9 cellular contexts compared by ENCODE assay signal in the genomic region with DNA sequence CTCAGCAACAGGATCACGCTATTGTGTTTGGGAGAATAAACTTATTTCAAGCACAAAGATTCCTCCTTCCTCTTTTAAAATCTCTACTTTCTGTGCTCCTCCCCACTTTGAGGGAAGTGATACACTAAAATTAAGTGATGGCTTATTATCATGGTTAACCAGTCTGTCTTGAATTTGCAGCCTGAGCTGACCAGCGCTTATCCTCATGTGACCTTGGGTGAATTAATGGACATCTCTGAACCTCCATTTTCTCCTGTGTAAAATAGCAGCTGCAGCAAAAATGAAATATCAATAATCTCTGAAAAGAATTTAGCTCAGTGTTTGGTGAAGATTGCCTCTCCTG.
DNase-seq lines count a peak whose midpoint lies in the region; ATAC-seq and TF ChIP-seq lines count a peak whose summit lies in the region.
"Had no signal": no experiment of that assay in that cellular context is flagged by ENCODE, and none has a peak within 500 bp of the region (broad histone marks: within the 10 kb centered on the region; RNA-seq: fewer than 3 reads in every experiment).

No MANE protein-coding gene starts in this region.

- peaks cover 2% of the 10 kb centered on the region for H3K9me3 Mint-ChIP-seq in activated CD4-positive, alpha-beta T cell treated with anti-CD3 and anti-CD28 coated beads, Interleukin-2, amount 10 ng/mL, durations not matched to agents 7 days and 5 days
- H3K9me3 Mint-ChIP-seq in activated naive CD8-positive, alpha-beta T cell treated with anti-CD3 and anti-CD28 coated beads, Interleukin-2, amount 50 U/mL, for 24 hours: no peaks in the 10 kb centered on the region
- H3K9me3 Mint-ChIP-seq in stimulated activated naive CD8-positive, alpha-beta T cell treated with anti-CD3 and anti-CD28 coated beads, Interleukin-15, amount 100 ng/mL, for 72 hours: no peaks in the 10 kb centered on the region
- H3K9me3 Mint-ChIP-seq: activated T-cell treated with anti-CD3 and anti-CD28 coated beads, Interleukin-2, amount 50 U/mL, for 72 hours had no signal

- H3K27me3 ChIP-seq in suprapubic skin: no peaks in the 10 kb centered on the region

- no peaks in the 10 kb centered on the region for H3K27me3 Mint-ChIP-seq in activated CD4-positive, alpha-beta T cell treated with anti-CD3 and anti-CD28 coated beads, Interleukin-2, amount 10 ng/mL, durations not matched to agents 7 days and 5 days
- H3K27me3 Mint-ChIP-seq in activated naive CD8-positive, alpha-beta T cell treated with anti-CD3 and anti-CD28 coated beads, Interleukin-2, amount 50 U/mL, for 24 hours: no peaks in the 10 kb centered on the region
- H3K27me3 Mint-ChIP-seq in stimulated activated naive CD8-positive, alpha-beta T cell treated with anti-CD3 and anti-CD28 coated beads, Interleukin-15, amount 100 ng/mL, for 72 hours: no peaks in the 10 kb centered on the region

- WGBS in suprapubic skin: 91% methylated on average over 2 of the region's 2 CpGs

- H3K4me3 ChIP-seq in suprapubic skin: no peak overlapping the region

- H3K4me1 ChIP-seq in suprapubic skin: peaks cover 11% of the 10 kb centered on the region

- H3K4me3 Mint-ChIP-seq in activated CD4-positive, alpha-beta T cell treated with anti-CD3 and anti-CD28 coated beads, Interleukin-2, amount 10 ng/mL, durations not matched to agents 7 days and 5 days: no peak overlapping the region
- H3K4me3 Mint-ChIP-seq in activated naive CD8-positive, alpha-beta T cell treated with anti-CD3 and anti-CD28 coated beads, Interleukin-2, amount 50 U/mL, for 24 hours: peak overlapping the region; percentile 55
- peak overlapping the region; percentile 27 to 62 for H3K4me3 Mint-ChIP-seq in stimulated activated naive CD8-positive, alpha-beta T cell treated with anti-CD3 and anti-CD28 coated beads, Interleukin-15, amount 100 ng/mL, for 72 hours

- no peak for TF ChIP-seq EP300 in suprapubic skin (IDR thresholded peaks at IDR 0.05)

- H3K9me3 ChIP-seq in suprapubic skin: no peaks in the 10 kb centered on the region

- no peak for TF ChIP-seq POLR2A in suprapubic skin (IDR thresholded peaks at IDR 0.05)

- POLR2A ChIA-PET in activated CD4-positive, alpha-beta T cell treated with anti-CD3 and anti-CD28 coated beads, Interleukin-2, amount 10 ng/mL, durations not matched to agents 7 days and 5 days (lab: Charles Lee): no interaction called here

- peaks cover 60% of the 10 kb centered on the region for H3K4me1 Mint-ChIP-seq in activated CD4-positive, alpha-beta T cell treated with anti-CD3 and anti-CD28 coated beads, Interleukin-2, amount 10 ng/mL, durations not matched to agents 7 days and 5 days
- peaks cover 67% of the 10 kb centered on the region for H3K4me1 Mint-ChIP-seq in activated naive CD8-positive, alpha-beta T cell treated with anti-CD3 and anti-CD28 coated beads, Interleukin-2, amount 50 U/mL, for 24 hours
- H3K4me1 Mint-ChIP-seq in stimulated activated naive CD8-positive, alpha-beta T cell treated with anti-CD3 and anti-CD28 coated beads, Interleukin-15, amount 100 ng/mL, for 72 hours: peaks cover 81% of the 10 kb centered on the region

- no peaks in the 10 kb centered on the region for H3K36me3 ChIP-seq in suprapubic skin

- H3K27ac ChIP-seq in suprapubic skin: no peak overlapping the region

- H3K36me3 Mint-ChIP-seq in activated CD4-positive, alpha-beta T cell treated with anti-CD3 and anti-CD28 coated beads, Interleukin-2, amount 10 ng/mL, durations not matched to agents 7 days and 5 days (ENCODE audit: low read depth): peaks cover 8% of the 10 kb centered on the region
- H3K36me3 Mint-ChIP-seq in activated naive CD8-positive, alpha-beta T cell treated with anti-CD3 and anti-CD28 coated beads, Interleukin-2, amount 50 U/mL, for 24 hours (ENCODE audit: low read depth): no peaks in the 10 kb centered on the region

- CTCF ChIA-PET in activated CD4-positive, alpha-beta T cell treated with anti-CD3 and anti-CD28 coated beads, Interleukin-2, amount 10 ng/mL, durations not matched to agents 7 days and 5 days (lab: Charles Lee): interaction anchor here (0.6 to 2.4 kb wide), 5 partner anchors 8 to 300 kb away, joined by 3 to 7 read pairs (median 3); no protein-coding TSS in a partner anchor

- DNase-seq in activated CD4-positive, alpha-beta T cell treated with anti-CD3 and anti-CD28 coated beads, Interleukin-2, amount 10 ng/mL, durations not matched to agents 7 days and 5 days: no peak
- DNase-seq in activated CD4-positive, alpha-beta T cell treated with anti-CD3 and anti-CD28 coated beads, Interleukin-2, amount 50 U/mL, for 48 hours: no peak
- DNase-seq in NAMALWA (ENCODE audit: low spot score) (peak; percentile 48), suprapubic skin (ENCODE audit: low spot score in 2 of 2) (no peak), 8988T (no peak)
- no peak for DNase-seq in activated naive CD8-positive, alpha-beta T cell treated with anti-CD3 and anti-CD28 coated beads, Interleukin-2, amount 50 U/mL, for 24 hours
- no peak for DNase-seq in stimulated activated naive CD8-positive, alpha-beta T cell treated with anti-CD3 and anti-CD28 coated beads, Interleukin-15, amount 100 ng/mL, for 72 hours
- DNase-seq: activated T-cell treated with anti-CD3 and anti-CD28 coated beads, Interleukin-2, amount 50 U/mL, for 72 hours had no signal

- H3K27ac Mint-ChIP-seq in activated CD4-positive, alpha-beta T cell treated with anti-CD3 and anti-CD28 coated beads, Interleukin-2, amount 10 ng/mL, durations not matched to agents 7 days and 5 days: peak overlapping the region; percentile 4
- no peak overlapping the region for H3K27ac Mint-ChIP-seq in activated naive CD8-positive, alpha-beta T cell treated with anti-CD3 and anti-CD28 coated beads, Interleukin-2, amount 50 U/mL, for 24 hours
- H3K27ac Mint-ChIP-seq in stimulated activated naive CD8-positive, alpha-beta T cell treated with anti-CD3 and anti-CD28 coated beads, Interleukin-15, amount 100 ng/mL, for 72 hours: peak overlapping the region in 1 of 2 donors; percentile 31

- no peak for TF ChIP-seq CTCF in suprapubic skin (IDR thresholded peaks at IDR 0.05)

- no peak for ATAC-seq in activated naive CD8-positive, alpha-beta T cell treated with anti-CD3 and anti-CD28 coated beads, Interleukin-2, amount 50 U/mL, for 24 hours
- no peak for ATAC-seq in stimulated activated naive CD8-positive, alpha-beta T cell treated with anti-CD3 and anti-CD28 coated beads, Interleukin-15, amount 100 ng/mL, for 72 hours
- ATAC-seq in GM21717 (IDR thresholded peaks at IDR 0.05; ENCODE audit: unreplicated experiment): no peak
- ATAC-seq: activated T-cell treated with anti-CD3 and anti-CD28 coated beads, Interleukin-2, amount 50 U/mL, for 72 hours had no signal
